Comparison of ENCODE assay signal across 34 cellular contexts in genomic region chr7:131495679-131496498, GRCh38.
"Had no signal": no experiment of that assay in that cellular context is flagged by ENCODE, and none has a peak within 500 bp of the region (broad histone marks: within the 10 kb centered on the region; RNA-seq: fewer than 3 reads in every experiment).

No MANE protein-coding gene starts in this region.

- FAIRE-seq: astrocyte, TTC549 had no signal

- ATAC-seq: activated CD8-positive, alpha-beta T cell treated with anti-CD3 and anti-CD28 coated beads for 36 hours; activated naive CD4-positive, alpha-beta T cell treated with anti-CD3 and anti-CD28 coated beads, Interleukin-2, amount 50 U/mL, for 72 hours; activated T-cell treated with anti-CD3 and anti-CD28 coated beads, Interleukin-2, amount 50 U/mL, for 4 hours; body of pancreas; PC-3 had no signal

- H3K27me3 ChIP-seq: adrenal gland, body of pancreas, breast epithelium, MG63, Peyer's patch, SJSA1 had no signal

- H3K9me3 ChIP-seq: adrenal gland, body of pancreas, breast epithelium, MG63, Peyer's patch, SJSA1, SK-N-SH had no signal

- H3K4me3 Mint-ChIP-seq: activated B cell treated with CpG ODN at 0.5 μM for 24 hours; activated CD8-positive, alpha-beta T cell treated with anti-CD3 and anti-CD28 coated beads for 36 hours; activated naive CD4-positive, alpha-beta T cell treated with anti-CD3 and anti-CD28 coated beads for 36 hours; activated T-cell treated with anti-CD3 and anti-CD28 coated beads, Interleukin-2, amount 50 U/mL, for 4 hours; activated T-helper 1 cell treated with anti-CD3 and anti-CD28 coated beads, Interleukin-12 subunit alpha, Interleukin-12 subunit beta, Interleukin-2, Interleukin-4 antibody, amounts not matched to agents 30 ng/mL and 10 ng/mL and 1 ng/mL, durations not matched to agents 14 hours and 24 hours and 36 hours; T-helper 1 cell treated with Interleukin-12 subunit alpha and Interleukin-12 subunit beta and Interleukin-4 antibody, amounts not matched to agents 30 μg/mL and 1 μg/mL, for 36 hours; T-helper 2 cell treated with Interferon-gamma antibody and Interleukin-4, amounts not matched to agents 5 μg/mL and 100 μg/mL, for 36 hours had no signal

- H3K4me3 ChIP-seq: adrenal gland, body of pancreas, breast epithelium, MG63, Peyer's patch, SJSA1 had no signal

- H3K9me3 Mint-ChIP-seq: activated B cell treated with CpG ODN at 0.5 μM for 24 hours; activated CD8-positive, alpha-beta T cell treated with anti-CD3 and anti-CD28 coated beads for 36 hours; activated naive CD4-positive, alpha-beta T cell treated with anti-CD3 and anti-CD28 coated beads for 36 hours; activated naive CD4-positive, alpha-beta T cell treated with anti-CD3 and anti-CD28 coated beads, Interleukin-2, amount 50 U/mL, for 72 hours; activated T-cell treated with anti-CD3 and anti-CD28 coated beads, Interleukin-2, amount 50 U/mL, for 4 hours; activated T-helper 1 cell treated with anti-CD3 and anti-CD28 coated beads, Interleukin-12 subunit alpha, Interleukin-12 subunit beta, Interleukin-2, Interleukin-4 antibody, amounts not matched to agents 30 ng/mL and 10 ng/mL and 1 ng/mL, durations not matched to agents 14 hours and 24 hours and 36 hours; T-helper 1 cell treated with Interleukin-12 subunit alpha and Interleukin-12 subunit beta and Interleukin-4 antibody, amounts not matched to agents 30 μg/mL and 1 μg/mL, for 36 hours; T-helper 2 cell treated with Interferon-gamma antibody and Interleukin-4, amounts not matched to agents 5 μg/mL and 100 μg/mL, for 36 hours had no signal

- H3K27ac ChIP-seq: adrenal gland, Peyer's patch, SJSA1 had no signal

- H3K36me3 ChIP-seq: adrenal gland, breast epithelium, MG63 had no signal

- DNase-seq: activated B cell treated with CpG ODN at 0.5 μM for 24 hours; activated CD4-positive, alpha-beta T cell treated with anti-CD3 and anti-CD28 coated beads for 48 hours; activated CD4-positive, alpha-beta T cell treated with anti-CD3 and anti-CD28 coated beads, Interleukin-2, amount 50 U/mL, for 4 hours; activated CD4-positive, CD25-positive, alpha-beta regulatory T cell treated with anti-CD3 and anti-CD28 coated beads, Interleukin-2, amount 50 U/mL, for 72 hours; activated CD8-positive, alpha-beta T cell treated with anti-CD3 and anti-CD28 coated beads for 36 hours; activated gamma-delta T cell treated with Interleukin-2 at 50 U/mL for 16 hours; activated naive CD4-positive, alpha-beta T cell treated with anti-CD3 and anti-CD28 coated beads for 36 hours; activated T-cell treated with anti-CD3 and anti-CD28 coated beads, Interleukin-2, amount 50 U/mL, for 4 hours; adrenal gland; body of pancreas; caudate nucleus; Kasumi-1; KG1; MG63; NCI-H1092; NCI-H1436 treated with DMSO at 0.1 percent for 48 hours; NCI-H1694 treated with DMSO at 0.1 percent for 48 hours; NCI-H2029; NCI-H345; NCI-H524 treated with DMSO at 0.1 percent for 48 hours; NK-92 treated with Interleukin-12 subunit alpha and Interleukin-12 subunit beta, amount 100 ng/mL, for 24 hours; PC-3; Peyer's patch; RPMI8226; SHP77 treated with DMSO at 0.1 percent for 48 hours; SK-N-SH had no signal

- H3K4me1 Mint-ChIP-seq: activated B cell treated with CpG ODN at 0.5 μM for 24 hours had no signal

- H3K9ac ChIP-seq: SK-N-SH had no signal

- H3K27me3 Mint-ChIP-seq: activated B cell treated with CpG ODN at 0.5 μM for 24 hours; activated CD8-positive, alpha-beta T cell treated with anti-CD3 and anti-CD28 coated beads for 36 hours had no signal

- H3K36me3 Mint-ChIP-seq: activated naive CD4-positive, alpha-beta T cell treated with anti-CD3 and anti-CD28 coated beads, Interleukin-2, amount 50 U/mL, for 72 hours had no signal

- H3K27ac Mint-ChIP-seq: activated B cell treated with CpG ODN at 0.5 μM for 24 hours; activated CD8-positive, alpha-beta T cell treated with anti-CD3 and anti-CD28 coated beads for 36 hours; activated naive CD4-positive, alpha-beta T cell treated with anti-CD3 and anti-CD28 coated beads for 36 hours; activated naive CD4-positive, alpha-beta T cell treated with anti-CD3 and anti-CD28 coated beads, Interleukin-2, amount 50 U/mL, for 72 hours; activated T-helper 1 cell treated with anti-CD3 and anti-CD28 coated beads, Interleukin-12 subunit alpha, Interleukin-12 subunit beta, Interleukin-2, Interleukin-4 antibody, amounts not matched to agents 30 ng/mL and 10 ng/mL and 1 ng/mL, durations not matched to agents 14 hours and 24 hours and 36 hours; T-helper 1 cell treated with Interleukin-12 subunit alpha and Interleukin-12 subunit beta and Interleukin-4 antibody, amounts not matched to agents 30 μg/mL and 1 μg/mL, for 36 hours; T-helper 2 cell treated with Interferon-gamma antibody and Interleukin-4, amounts not matched to agents 5 μg/mL and 100 μg/mL, for 36 hours had no signal

- H3K4me2 ChIP-seq: SK-N-SH had no signal

- H3K4me1 ChIP-seq: adrenal gland, breast epithelium, Peyer's patch had no signal
